Comparison of ENCODE assay signal across 10 cellular contexts in the genomic region with DNA sequence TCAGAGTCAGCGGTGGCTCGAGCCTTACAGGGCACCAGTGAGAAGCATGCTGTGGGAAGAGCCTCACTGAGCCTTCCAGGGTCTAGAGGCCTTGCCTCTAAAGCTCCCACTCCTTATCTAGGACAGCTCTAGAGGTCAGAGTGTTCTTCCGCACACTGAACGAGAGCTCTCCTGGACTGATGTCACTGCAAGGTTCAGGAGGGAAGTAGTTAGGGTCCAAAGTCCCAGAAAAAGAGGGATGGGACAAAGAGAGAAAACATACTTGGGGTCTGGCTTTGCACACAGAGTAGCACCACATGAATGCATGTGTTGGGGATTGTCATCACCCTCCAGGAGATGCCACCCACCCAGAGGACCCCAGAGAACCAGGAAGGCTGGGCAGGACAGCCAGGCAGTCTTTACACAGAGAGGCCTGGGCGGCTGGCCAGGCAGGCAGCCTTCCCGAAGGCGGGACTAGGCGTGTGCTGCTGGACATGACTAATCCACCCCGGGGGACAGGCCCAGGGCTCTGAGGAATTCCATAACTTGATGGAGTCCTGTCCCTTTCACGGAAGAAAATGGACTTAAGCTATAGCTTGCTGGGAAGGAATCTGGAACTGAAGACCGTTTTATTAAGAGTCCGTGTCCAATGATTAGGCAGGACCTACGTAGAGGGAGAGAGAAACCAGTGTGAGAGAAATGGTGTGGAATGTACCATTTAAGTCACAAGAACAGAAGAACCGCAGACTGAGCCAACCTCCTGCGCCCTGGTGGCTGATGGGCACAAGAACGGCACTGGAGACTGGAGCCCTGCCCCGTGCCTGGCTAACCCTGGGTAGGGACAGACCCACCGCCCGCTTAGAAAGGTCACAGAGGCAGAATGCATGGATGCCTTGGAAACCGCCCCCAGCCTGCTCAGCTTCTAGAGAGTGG. TPM values are rescaled to one million over a fixed set of nuclear protein-coding genes. Genes with fewer than 3 reads are reported as not detected.
DNase-seq lines count a peak whose midpoint lies in the region; ATAC-seq and TF ChIP-seq lines count a peak whose summit lies in the region.
"Had no signal": no experiment of that assay in that cellular context is flagged by ENCODE, and none has a peak within 500 bp of the region (broad histone marks: within the 10 kb centered on the region; RNA-seq: fewer than 3 reads in every experiment).

No MANE protein-coding gene starts in this region.

- BruUV-seq in A673 (replicated peaks; lab: Mats Ljungman, UMichigan) = no TSS peak

- CTCF ChIA-PET in CD4-positive, alpha-beta memory T cell (lab: Charles Lee; ENCODE audit: partially characterized antibody) = no interaction called here
- CTCF ChIA-PET in A673 (lab: Charles Lee) = interaction anchor here (0.6 to 1.1 kb wide), 2 partner anchors 88 to 135 kb away, joined by 3 to 11 read pairs; no protein-coding TSS in a partner anchor

- POLR2A ChIA-PET in CD4-positive, alpha-beta memory T cell (lab: Charles Lee; ENCODE audit: partially characterized antibody) = no interaction called here
- POLR2A ChIA-PET in A673 (lab: Charles Lee; ENCODE audit: low non-redundant PET) = no interaction called here

- no peak overlapping the region for H3K4me3 Mint-ChIP-seq in CD4-positive, alpha-beta memory T cell
- H3K4me3 Mint-ChIP-seq: activated naive CD8-positive, alpha-beta T cell had no signal

- DNase-seq in AG08396 (ENCODE audit: low spot score) (peak; percentile 95), SJCRH30 (peak; percentile 45 to 50), fibroblast of pulmonary artery (ENCODE audit: low read depth) (peak; percentile 91), omental fat pad (ENCODE audit: low spot score) (no peak), NCI-H524 (lab: John Stamatoyannopoulos, UW) (no peak), NCI-H2081 treated with DMSO at 0.1 percent for 48 hours (lab: John Stamatoyannopoulos, UW) (no peak), A673 (ENCODE audit: low spot score) (no peak)
- no peak for DNase-seq in CD4-positive, alpha-beta memory T cell

- H3K9me3 Mint-ChIP-seq in CD4-positive, alpha-beta memory T cell = no peaks in the 10 kb centered on the region

- H3K27ac ChIP-seq in SJCRH30 (no peak overlapping the region), A673 (ENCODE audit: low read depth, low read length, poor library complexity, severe bottlenecking) (no peak overlapping the region)
- no peak overlapping the region for H3K27ac ChIP-seq in CD4-positive, alpha-beta memory T cell (ENCODE audit: low read depth, low read length)

- H3K27me3 Mint-ChIP-seq in CD4-positive, alpha-beta memory T cell = no peaks in the 10 kb centered on the region
- H3K27me3 Mint-ChIP-seq: activated naive CD8-positive, alpha-beta T cell had no signal

- H3K36me3 Mint-ChIP-seq in CD4-positive, alpha-beta memory T cell = peaks cover 47 to 69% of the 10 kb centered on the region in 2 donors

- ATAC-seq in omental fat pad (ENCODE audit: low FRiP score) = peak; percentile 60
- ATAC-seq: K562 had no signal

- H3K9me3 ChIP-seq in SJCRH30 (replicated peaks) (no peaks in the 10 kb centered on the region), A673 (ENCODE audit: low read depth, low read length, poor library complexity, severe bottlenecking) (no peaks in the 10 kb centered on the region)
- no peaks in the 10 kb centered on the region for H3K9me3 ChIP-seq in CD4-positive, alpha-beta memory T cell (ENCODE audit: control insufficient read depth in 1 of 2, low read length in 2 of 2)

- intact Hi-C loops in CD4-positive, alpha-beta memory T cell (cut with micrococcal nuclease) = no loop called here
- intact Hi-C loops in A673 (cut with micrococcal nuclease; ENCODE audit: unreplicated experiment) = no loop called here

- H3K36me3 ChIP-seq in SJCRH30 (peaks cover 62% of the 10 kb centered on the region), A673 (ENCODE audit: insufficient read depth, low read length, poor library complexity, severe bottlenecking) (peaks cover 70% of the 10 kb centered on the region)
- H3K36me3 ChIP-seq in CD4-positive, alpha-beta memory T cell (ENCODE audit: insufficient read depth, low read length) = peaks cover 87% of the 10 kb centered on the region

- H3K4me1 ChIP-seq in SJCRH30 = peaks cover 49% of the 10 kb centered on the region
- no peaks in the 10 kb centered on the region for H3K4me1 ChIP-seq in CD4-positive, alpha-beta memory T cell (ENCODE audit: insufficient read depth, low read length)
- H3K4me1 ChIP-seq in A673 (ENCODE audit: insufficient read depth, low read length, poor library complexity, severe bottlenecking) = peaks cover 21% of the 10 kb centered on the region

- H3K27ac Mint-ChIP-seq in CD4-positive, alpha-beta memory T cell = no peak overlapping the region
- H3K27ac Mint-ChIP-seq: activated naive CD8-positive, alpha-beta T cell had no signal

- H3K27me3 ChIP-seq in SJCRH30 (no peaks in the 10 kb centered on the region), A673 (replicated peaks; ENCODE audit: insufficient read depth, low read depth, low read length, poor library complexity) (no peaks in the 10 kb centered on the region)
- no peaks in the 10 kb centered on the region for H3K27me3 ChIP-seq in CD4-positive, alpha-beta memory T cell (ENCODE audit: insufficient read depth, low read length)

- H3K4me1 Mint-ChIP-seq in CD4-positive, alpha-beta memory T cell = peaks cover 0 to 4% (median 0%) of the 10 kb centered on the region in 4 donors

- H3K4me3 ChIP-seq in SJCRH30 (no peak overlapping the region), fibroblast of pulmonary artery (replicated peaks; ENCODE audit: low read depth, low read length) (no peak overlapping the region), A673 (ENCODE audit: low read depth, low read length, poor library complexity, severe bottlenecking) (no peak overlapping the region)
- no peak overlapping the region for H3K4me3 ChIP-seq in CD4-positive, alpha-beta memory T cell (ENCODE audit: low read length in 2 of 2)
- H3K4me3 ChIP-seq: K562 had no signal

- TF ChIP-seq CTCF in fibroblast of pulmonary artery (IDR thresholded peaks at IDR 0.05; ENCODE audit: low read length, missing control alignments) (no peak), omental fat pad (IDR thresholded peaks at IDR 0.05) (no peak), A673 (conservative IDR thresholded peaks at IDR 0.05; ENCODE audit: low read depth, low read length) (no peak)

RNA-seq across cellular contexts. Expression of a gene that starts 16.7 kb away (rescaled TPM):
- total RNA-seq in SJCRH30 (2014; rRNA removed; shearing (Covaris generic)) = 0.18 TPM in 1 of 2 replicates, not detected in the other
- total RNA-seq in omental fat pad = under 1 TPM in 1 of 4 donors, not detected in 3; 0.84 TPM
- total RNA-seq in CD4-positive, alpha-beta memory T cell = under 1 TPM in 1 of 2 experiments, not detected in 1; 0.29 TPM
- polyA plus RNA-seq in CD4-positive, alpha-beta memory T cell = not detected
- total RNA-seq in A673 (2021) = 0.73 and 1.2 TPM in 2 replicates
- polyA plus RNA-seq: K562 had no signal

RNA-seq across cellular contexts. Expression of a gene that starts 48.1 kb away (rescaled TPM):
- total RNA-seq in SJCRH30 (2014; rRNA removed; shearing (Covaris generic)) = 43.7 and 48.2 TPM in 2 replicates
- total RNA-seq in omental fat pad (10 to 100 TPM in 3 of 4 donors, 1 to 10 TPM in 1; 6.1 to 82.8 (median 24.4) TPM), A673 (2021) (19.7 and 41.9 TPM in 2 replicates)
- under 1 TPM; 0.14 to 0.23 TPM for total RNA-seq in CD4-positive, alpha-beta memory T cell
- polyA plus RNA-seq in CD4-positive, alpha-beta memory T cell = not detected

Comparison
In these comparisons a context has a peak if more than half of its experiments do, and no peak if none do; other contexts are left out.
1. DNase-seq: peak in AG08396 (single experiment), SJCRH30 (2 of 2) and fibroblast of pulmonary artery (single experiment); none in omental fat pad (single experiment), NCI-H524 (0 of 2), NCI-H2081 treated with DMSO at 0.1 percent for 48 hours (single experiment), CD4-positive, alpha-beta memory T cell (0 of 5) and A673 (single experiment).
2. RNA of a gene that starts 48.1 kb away (total RNA-seq): 43.7 to 48.2 TPM in SJCRH30, 6.1 to 82.8 TPM in omental fat pad and 19.7 to 41.9 TPM in A673; 0.14 to 0.23 TPM in CD4-positive, alpha-beta memory T cell; every median in the first group is over 4 times any median in the second.